In the genomic region with DNA sequence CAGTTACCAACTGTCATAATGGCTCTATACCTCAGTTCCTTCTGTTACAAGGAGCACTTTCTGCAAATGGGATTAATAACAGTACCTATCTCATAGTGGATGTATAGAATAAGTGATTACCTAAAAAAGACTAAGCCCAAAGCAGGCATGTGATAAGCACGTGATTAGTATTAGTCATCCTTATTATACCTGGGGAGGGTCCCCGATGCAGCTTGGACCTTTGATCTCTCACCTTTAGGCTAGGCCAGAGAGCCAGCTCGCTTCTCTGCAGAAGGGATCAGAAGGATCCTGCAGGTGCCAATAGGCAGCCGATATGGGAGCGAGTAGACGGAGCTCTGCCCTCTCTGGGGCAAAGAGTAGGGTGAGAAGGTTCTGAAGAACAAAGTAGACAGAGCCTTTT, we compare ENCODE assay signal across 1 cellular context.
TF ChIP-seq lines count a peak whose summit lies in the region.

No MANE protein-coding gene starts in this region.

TF ChIP-seq in H1, 55 proteins besides CTCF, POLR2A, EP300 and RAD21:
- TF ChIP-seq ASH2L (IDR thresholded peaks at IDR 0.05; ENCODE audit: low read length) = no peak
- TF ChIP-seq, protein P1, sequence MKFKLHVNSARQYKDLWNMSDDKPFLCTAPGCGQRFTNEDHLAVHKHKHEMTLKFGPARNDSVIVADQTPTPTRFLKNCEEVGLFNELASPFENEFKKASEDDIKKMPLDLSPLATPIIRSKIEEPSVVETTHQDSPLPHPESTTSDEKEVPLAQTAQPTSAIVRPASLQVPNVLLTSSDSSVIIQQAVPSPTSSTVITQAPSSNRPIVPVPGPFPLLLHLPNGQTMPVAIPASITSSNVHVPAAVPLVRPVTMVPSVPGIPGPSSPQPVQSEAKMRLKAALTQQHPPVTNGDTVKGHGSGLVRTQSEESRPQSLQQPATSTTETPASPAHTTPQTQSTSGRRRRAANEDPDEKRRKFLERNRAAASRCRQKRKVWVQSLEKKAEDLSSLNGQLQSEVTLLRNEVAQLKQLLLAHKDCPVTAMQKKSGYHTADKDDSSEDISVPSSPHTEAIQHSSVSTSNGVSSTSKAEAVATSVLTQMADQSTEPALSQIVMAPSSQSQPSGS (IDR thresholded peaks at IDR 0.05; ENCODE audit: low read length) = no peak
- no peak for TF ChIP-seq RXRA (IDR thresholded peaks at IDR 0.05; ENCODE audit: insufficient read depth, low read depth, low read length)
